ENCODE assay signal across 6 cellular contexts in the genomic region with DNA sequence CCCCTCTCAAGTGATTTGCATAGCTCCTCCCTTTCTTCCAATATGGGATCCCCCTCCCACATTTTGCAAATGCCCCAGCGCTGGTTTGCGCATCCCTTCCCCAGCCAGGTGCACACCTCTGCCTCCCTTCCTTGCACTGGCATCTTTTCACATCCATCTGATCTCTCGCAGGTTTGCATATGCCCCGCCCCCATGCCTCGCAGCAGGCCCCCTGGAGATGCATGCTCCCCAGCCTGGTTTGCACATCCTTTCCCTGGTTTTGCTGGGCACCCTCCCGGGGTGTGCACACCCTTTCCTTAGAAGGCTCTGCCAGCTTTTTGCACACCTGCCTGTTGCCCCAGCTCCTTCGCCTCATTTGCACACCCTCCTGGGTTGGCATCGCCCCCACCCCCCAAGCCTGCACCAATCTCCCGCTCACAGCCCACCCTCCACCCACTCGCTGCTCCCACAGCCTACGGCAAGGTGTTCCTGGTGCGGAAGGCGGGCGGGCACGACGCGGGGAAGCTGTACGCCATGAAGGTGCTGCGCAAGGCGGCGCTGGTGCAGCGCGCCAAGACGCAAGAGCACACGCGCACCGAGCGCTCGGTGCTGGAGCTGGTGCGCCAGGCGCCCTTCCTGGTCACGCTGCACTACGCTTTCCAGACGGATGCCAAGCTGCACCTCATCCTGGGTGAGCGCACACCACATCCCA. TPM values are rescaled to one million over a fixed set of nuclear protein-coding genes. Genes with fewer than 3 reads are reported as not detected.
DNase-seq lines count a peak whose midpoint lies in the region; ATAC-seq, FAIRE-seq and TF ChIP-seq lines count a peak whose summit lies in the region.

No MANE protein-coding gene starts in this region.

- H3K36me3 Mint-ChIP-seq in activated CD4-positive, alpha-beta T cell treated with anti-CD3 and anti-CD28 coated beads, Interleukin-2, amount 10 ng/mL, durations not matched to agents 24 days and 14 days (ENCODE audit: low read depth), result peaks cover 44% of the 10 kb centered on the region
- peaks cover 12% of the 10 kb centered on the region for H3K36me3 Mint-ChIP-seq in type B pancreatic cell

- peak overlapping the region; percentile 75 for H3K4me3 ChIP-seq in iPS-18a (ENCODE audit: low read length)

- intact Hi-C loops in activated CD4-positive, alpha-beta T cell treated with anti-CD3 and anti-CD28 coated beads, Interleukin-2, amount 10 ng/mL, durations not matched to agents 24 days and 14 days (cut with micrococcal nuclease), result loop anchor here (1.0 kb wide), 1 partner anchor 18 kb away; no protein-coding TSS in a partner anchor

- H3K4me1 Mint-ChIP-seq in activated CD4-positive, alpha-beta T cell treated with anti-CD3 and anti-CD28 coated beads, Interleukin-2, amount 10 ng/mL, durations not matched to agents 24 days and 14 days, result peaks cover 22% of the 10 kb centered on the region
- H3K4me1 Mint-ChIP-seq in type B pancreatic cell (ENCODE audit: unreplicated experiment), result peaks cover 16% of the 10 kb centered on the region

- no peak for TF ChIP-seq CTCF in type B pancreatic cell (conservative IDR thresholded peaks at IDR 0.05)

- ATAC-seq in GM21423 (IDR thresholded peaks at IDR 0.05; ENCODE audit: unreplicated experiment), result no peak

- H3K27ac ChIP-seq in iPS-18a (ENCODE audit: low read length), result no peak overlapping the region

- H3K4me3 Mint-ChIP-seq in activated CD4-positive, alpha-beta T cell treated with anti-CD3 and anti-CD28 coated beads, Interleukin-2, amount 10 ng/mL, durations not matched to agents 24 days and 14 days, result peak overlapping the region; percentile 94
- peak overlapping the region; percentile 91 for H3K4me3 Mint-ChIP-seq in type B pancreatic cell

- TF ChIP-seq POLR2A in GM12892 (IDR thresholded peaks at IDR 0.05; ENCODE audit: low read depth, low read length), result no peak

- H3K9ac ChIP-seq in iPS-18a (ENCODE audit: low read length), result peak overlapping the region; percentile 32

- DNase-seq in GM12892 (ENCODE audit: insufficient read length) (peak; percentile 58), type B pancreatic cell (ENCODE audit: extremely low spot score, unreplicated experiment) (no peak), kidney glomerular epithelial cell (lab: John Stamatoyannopoulos, UW) (no peak)
- DNase-seq in activated CD4-positive, alpha-beta T cell treated with anti-CD3 and anti-CD28 coated beads, Interleukin-2, amount 10 ng/mL, durations not matched to agents 24 days and 14 days, result peak; percentile 81

- peaks cover 14% of the 10 kb centered on the region for H3K4me1 ChIP-seq in iPS-18a (ENCODE audit: control insufficient read depth, low read depth, low read length)

- H3K27me3 ChIP-seq in iPS-18a (ENCODE audit: control insufficient read depth, insufficient read depth, low read length), result peaks cover 3% of the 10 kb centered on the region

- peak overlapping the region; percentile 80 for H3K27ac Mint-ChIP-seq in activated CD4-positive, alpha-beta T cell treated with anti-CD3 and anti-CD28 coated beads, Interleukin-2, amount 10 ng/mL, durations not matched to agents 24 days and 14 days
- H3K27ac Mint-ChIP-seq in type B pancreatic cell, result peak overlapping the region; percentile 59

- FAIRE-seq in GM12892 (lab: Jason Lieb, UNC), result peak; percentile 14

- H3K36me3 ChIP-seq in iPS-18a (ENCODE audit: control insufficient read depth, low read depth, low read length), result peaks cover 9% of the 10 kb centered on the region

- no peaks in the 10 kb centered on the region for H3K9me3 ChIP-seq in iPS-18a (ENCODE audit: control insufficient read depth, low read depth, low read length)

- no peaks in the 10 kb centered on the region for H3K27me3 Mint-ChIP-seq in activated CD4-positive, alpha-beta T cell treated with anti-CD3 and anti-CD28 coated beads, Interleukin-2, amount 10 ng/mL, durations not matched to agents 24 days and 14 days
- H3K27me3 Mint-ChIP-seq in type B pancreatic cell, result no peaks in the 10 kb centered on the region

- H3K9me3 Mint-ChIP-seq in activated CD4-positive, alpha-beta T cell treated with anti-CD3 and anti-CD28 coated beads, Interleukin-2, amount 10 ng/mL, durations not matched to agents 24 days and 14 days, result no peaks in the 10 kb centered on the region
- no peaks in the 10 kb centered on the region for H3K9me3 Mint-ChIP-seq in type B pancreatic cell

RNA-seq across cellular contexts. Expression of gene RPS6KA4, which starts 0.9 kb away (rescaled TPM):
- polyA plus RNA-seq in GM12892 (2012; ENCODE audit: missing spikeins), result 9.3 TPM
- total RNA-seq in activated CD4-positive, alpha-beta T cell treated with anti-CD3 and anti-CD28 coated beads, Interleukin-2, amount 10 ng/mL, durations not matched to agents 24 days and 14 days, result 46.3 and 48.6 TPM in 2 replicates
- 26.4 and 49.8 TPM in 2 replicates for total RNA-seq in type B pancreatic cell (ENCODE audit: low replicate concordance)

RNA-seq across cellular contexts. Expression of gene CCDC88B, which starts 19.9 kb away (rescaled TPM):
- 39.1 TPM for polyA plus RNA-seq in GM12892 (2012; ENCODE audit: missing spikeins)
- total RNA-seq in activated CD4-positive, alpha-beta T cell treated with anti-CD3 and anti-CD28 coated beads, Interleukin-2, amount 10 ng/mL, durations not matched to agents 24 days and 14 days, result 116 and 119 TPM in 2 replicates
- total RNA-seq in type B pancreatic cell (ENCODE audit: low replicate concordance), result 2.8 and 3.1 TPM in 2 replicates

RNA-seq across cellular contexts. Expression of gene PRDX5, which starts 41.9 kb away (rescaled TPM):
- 226 TPM for polyA plus RNA-seq in GM12892 (2012; ENCODE audit: missing spikeins)
- 98.0 and 104 TPM in 2 replicates for total RNA-seq in activated CD4-positive, alpha-beta T cell treated with anti-CD3 and anti-CD28 coated beads, Interleukin-2, amount 10 ng/mL, durations not matched to agents 24 days and 14 days
- 166 and 227 TPM in 2 replicates for total RNA-seq in type B pancreatic cell (ENCODE audit: low replicate concordance)

RNA-seq across cellular contexts. Expression of gene TRMT112, which starts 42.5 kb away (rescaled TPM):
- polyA plus RNA-seq in GM12892 (2012; ENCODE audit: missing spikeins), result 253 TPM
- total RNA-seq in activated CD4-positive, alpha-beta T cell treated with anti-CD3 and anti-CD28 coated beads, Interleukin-2, amount 10 ng/mL, durations not matched to agents 24 days and 14 days, result 319 and 320 TPM in 2 replicates
- total RNA-seq in type B pancreatic cell (ENCODE audit: low replicate concordance), result 160 and 198 TPM in 2 replicates

RNA-seq across cellular contexts. Expression of gene ESRRA, which starts 54.5 kb away (rescaled TPM):
- 8.9 TPM for polyA plus RNA-seq in GM12892 (2012; ENCODE audit: missing spikeins)
- total RNA-seq in activated CD4-positive, alpha-beta T cell treated with anti-CD3 and anti-CD28 coated beads, Interleukin-2, amount 10 ng/mL, durations not matched to agents 24 days and 14 days, result 59.6 and 60.6 TPM in 2 replicates
- 41.7 and 76.0 TPM in 2 replicates for total RNA-seq in type B pancreatic cell (ENCODE audit: low replicate concordance)

Comparison
In these comparisons a context has a peak if more than half of its experiments do, and no peak if none do; other contexts are left out.
1. DNase-seq: peak in GM12892 (single experiment) and activated CD4-positive, alpha-beta T cell treated with anti-CD3 and anti-CD28 coated beads, Interleukin-2, amount 10 ng/mL, durations not matched to agents 24 days and 14 days (single experiment); none in type B pancreatic cell (single experiment) and kidney glomerular epithelial cell (single experiment).
2. RNA of gene CCDC88B, which starts 19.9 kb away (total RNA-seq): 116 to 119 TPM in activated CD4-positive, alpha-beta T cell treated with anti-CD3 and anti-CD28 coated beads, Interleukin-2, amount 10 ng/mL, durations not matched to agents 24 days and 14 days; 2.8 to 3.1 TPM in type B pancreatic cell; every median in the first group is over 10 times any median in the second.